In the genomic region with DNA sequence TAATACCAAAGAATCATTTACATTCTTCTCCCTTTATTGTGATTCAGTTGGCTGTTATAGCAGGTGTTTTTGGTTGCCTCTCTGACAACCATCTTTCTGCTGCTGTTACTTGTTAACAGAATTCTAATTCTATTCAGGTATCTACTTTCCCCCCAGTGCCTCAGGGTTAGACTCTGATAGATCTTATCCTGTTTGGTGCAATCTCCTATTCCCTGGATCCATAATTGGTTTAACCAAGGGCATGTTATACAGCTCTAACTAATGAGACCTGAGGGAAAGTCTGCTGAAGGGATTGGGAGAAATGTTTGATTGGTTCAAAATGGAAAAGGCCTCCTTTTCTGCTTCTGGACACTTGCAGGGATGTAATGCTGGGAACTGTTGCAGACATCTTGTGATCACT, we compare ENCODE assay signal across 21 cellular contexts.
DNase-seq lines count a peak whose midpoint lies in the region; TF ChIP-seq lines count a peak whose summit lies in the region.
"Had no signal": no experiment of that assay in that cellular context is flagged by ENCODE, and none has a peak within 500 bp of the region (broad histone marks: within the 10 kb centered on the region; RNA-seq: fewer than 3 reads in every experiment).

No MANE protein-coding gene starts in this region.

- H3K4me3 ChIP-seq in BE2C (ENCODE audit: low read depth, low read length), result no peak overlapping the region
- no peak overlapping the region for H3K4me3 ChIP-seq in brain microvascular endothelial cell (ENCODE audit: low read depth, low read length)
- H3K4me3 ChIP-seq: BLaER1 treated with 17β-estradiol and CSF1 and Interleukin-3, amounts not matched to agents 10 nM and 100 nM had no signal

- H3K36me3 Mint-ChIP-seq in Calu3 (ENCODE audit: insufficient read depth, unreplicated experiment), result no peaks in the 10 kb centered on the region
- H3K36me3 Mint-ChIP-seq: CD8-positive, alpha-beta T cell had no signal

- H3K27ac ChIP-seq in brain microvascular endothelial cell, result no peak overlapping the region
- H3K27ac ChIP-seq: BLaER1 treated with 17β-estradiol and CSF1 and Interleukin-3, amounts not matched to agents 10 nM and 100 nM; C4-2B had no signal

- H3K4me1 Mint-ChIP-seq in Calu3 (ENCODE audit: low read depth, unreplicated experiment), result no peaks in the 10 kb centered on the region

- no peaks in the 10 kb centered on the region for H3K27me3 Mint-ChIP-seq in Calu3 (ENCODE audit: unreplicated experiment)
- H3K27me3 Mint-ChIP-seq: CD4-positive, alpha-beta T cell had no signal

- H3K4me1 ChIP-seq in BE2C, result no peaks in the 10 kb centered on the region
- H3K4me1 ChIP-seq: BLaER1 treated with 17β-estradiol and CSF1 and Interleukin-3, amounts not matched to agents 10 nM and 100 nM; Caco-2 had no signal

- DNase-seq in BE2C, result peak; percentile 6
- peak; percentile 29 for DNase-seq in G401 (ENCODE audit: low spot score)
- DNase-seq in NCI-H82 treated with DMSO at 0.1 percent for 48 hours (lab: John Stamatoyannopoulos, UW; ENCODE audit: unreplicated experiment), result peak; percentile 14
- peak; percentile 11 for DNase-seq in left kidney (ENCODE audit: low read depth, low spot score)
- no peak for DNase-seq in Calu3
- DNase-seq in erythroblast (lab: John Stamatoyannopoulos, UW), result no peak
- DNase-seq in brain microvascular endothelial cell, result no peak
- DNase-seq: 8988T; ACHN; Caco-2; CD4-positive, alpha-beta T cell; CD8-positive, alpha-beta T cell; DMS 273 treated with DMSO at 0.1 percent for 48 hours; DMS153; DMS53; DMS79; DND-41; EL; GF-D8 had no signal

- H3K36me3 ChIP-seq in BE2C, result no peaks in the 10 kb centered on the region
- H3K36me3 ChIP-seq in brain microvascular endothelial cell (replicated peaks), result no peaks in the 10 kb centered on the region
- H3K36me3 ChIP-seq: BLaER1 treated with 17β-estradiol and CSF1 and Interleukin-3, amounts not matched to agents 10 nM and 100 nM had no signal

- H3K9me3 Mint-ChIP-seq in Calu3 (ENCODE audit: low read depth, unreplicated experiment), result no peaks in the 10 kb centered on the region
- H3K9me3 Mint-ChIP-seq: CD8-positive, alpha-beta T cell had no signal

- no peaks in the 10 kb centered on the region for H3K9me3 ChIP-seq in BE2C
- H3K9me3 ChIP-seq: BLaER1 treated with 17β-estradiol and CSF1 and Interleukin-3, amounts not matched to agents 10 nM and 100 nM; Caco-2 had no signal

- CTCF ChIA-PET in Calu3 (lab: Charles Lee), result no interaction called here

- no peak for TF ChIP-seq POLR2A in erythroblast (IDR thresholded peaks at IDR 0.05; ENCODE audit: low read length)

- no peak overlapping the region for H3K27ac Mint-ChIP-seq in Calu3 (ENCODE audit: unreplicated experiment)
- H3K27ac Mint-ChIP-seq: CD4-positive, alpha-beta T cell; CD8-positive, alpha-beta T cell had no signal

- no peak overlapping the region for H3K4me3 Mint-ChIP-seq in Calu3 (ENCODE audit: low read depth, unreplicated experiment)
- H3K4me3 Mint-ChIP-seq: CD4-positive, alpha-beta T cell; CD8-positive, alpha-beta T cell had no signal

- intact Hi-C loops in Calu3 (cut with micrococcal nuclease; ENCODE audit: unreplicated experiment), result no loop called here

- in situ Hi-C loops in G401 (cut with HindIII; ENCODE audit: low sequenced_read_pairs), result no loop called here
- in situ Hi-C loops in brain microvascular endothelial cell (cut with HindIII; ENCODE audit: low pct_ligation_motif_present, low sequenced_read_pairs), result no loop called here

- TF ChIP-seq CTCF in BE2C (IDR thresholded peaks at IDR 0.05; ENCODE audit: low read depth, low read length) (no peak), Calu3 (IDR thresholded peaks at IDR 0.05; ENCODE audit: unreplicated experiment) (no peak), brain microvascular endothelial cell (IDR thresholded peaks at IDR 0.05; ENCODE audit: low read depth, low read length, missing control alignments) (no peak)

- H3K27me3 ChIP-seq in BE2C (no peaks in the 10 kb centered on the region), brain microvascular endothelial cell (replicated peaks) (no peaks in the 10 kb centered on the region)
- H3K27me3 ChIP-seq: BLaER1 treated with 17β-estradiol and CSF1 and Interleukin-3, amounts not matched to agents 10 nM and 100 nM had no signal

- BruUV-seq in Calu3 (replicated peaks; lab: Mats Ljungman, UMichigan), result no TSS peak

Comparison
In these comparisons a context has a peak if more than half of its experiments do, and no peak if none do; other contexts are left out.
1. DNase-seq: peak in BE2C (single experiment), G401 (single experiment), NCI-H82 treated with DMSO at 0.1 percent for 48 hours (single experiment) and left kidney (single experiment); none in Calu3 (single experiment), erythroblast (0 of 2) and brain microvascular endothelial cell (single experiment).